ENCODE assay signal across 10 cellular contexts in the genomic region with DNA sequence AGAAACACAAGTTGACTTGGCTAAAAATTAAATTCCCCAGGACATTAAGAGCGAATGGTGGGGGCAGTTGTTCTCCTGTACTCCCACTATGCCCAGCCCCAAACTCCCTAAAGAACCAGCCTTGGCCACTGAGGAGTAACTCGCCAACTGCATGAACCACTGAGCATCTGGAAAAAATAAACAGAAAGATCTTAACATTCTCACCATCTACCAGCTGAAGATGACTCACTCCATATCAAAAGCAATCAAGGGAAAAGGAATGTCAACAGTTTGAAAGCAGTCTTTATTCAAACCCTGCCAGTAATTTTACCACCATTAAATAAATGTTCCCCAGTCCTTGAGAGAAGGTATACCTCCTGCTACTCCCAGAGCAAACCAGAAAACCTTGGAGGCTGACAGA. TPM values are rescaled to one million over a fixed set of nuclear protein-coding genes. Genes with fewer than 3 reads are reported as not detected.
DNase-seq lines count a peak whose midpoint lies in the region; ATAC-seq and TF ChIP-seq lines count a peak whose summit lies in the region.
"Had no signal": no experiment of that assay in that cellular context is flagged by ENCODE, and none has a peak within 500 bp of the region (broad histone marks: within the 10 kb centered on the region; RNA-seq: fewer than 3 reads in every experiment).

No MANE protein-coding gene starts in this region.

- H3K36me3 ChIP-seq in HEK293 (ENCODE audit: control insufficient read depth in 2 of 2, insufficient read depth in 1 of 2, low read length in 2 of 2) (no peaks in the 10 kb centered on the region), SK-N-MC (ENCODE audit: insufficient read depth, low read length) (no peaks in the 10 kb centered on the region), thyroid gland (no peaks in the 10 kb centered on the region)

- ATAC-seq in HG02610 (IDR thresholded peaks at IDR 0.05; ENCODE audit: unreplicated experiment), result no peak
- no peak for ATAC-seq in GM21619 (IDR thresholded peaks at IDR 0.05; ENCODE audit: unreplicated experiment)
- ATAC-seq: left lobe of liver, Right ventricle myocardium inferior had no signal

- POLR2A ChIA-PET in HEK293 (lab: Yijun Ruan, JAX), result no interaction called here

- peaks cover 18% of the 10 kb centered on the region for H3K4me1 ChIP-seq in HEK293 (ENCODE audit: control insufficient read depth, insufficient read depth, low read length)
- H3K4me1 ChIP-seq in thyroid gland, result peaks cover 43 to 63% of the 10 kb centered on the region in 2 donors

- H3K4me3 ChIP-seq in HEK293 (ENCODE audit: low read depth, low read length), result no peak overlapping the region
- H3K4me3 ChIP-seq in SK-N-MC, result peak overlapping the region; percentile 60
- H3K4me3 ChIP-seq in fibroblast of villous mesenchyme (ENCODE audit: low read depth, low read length), result no peak overlapping the region
- no peak overlapping the region for H3K4me3 ChIP-seq in thyroid gland (replicated peaks in 1 of 3)

- no peak for TF ChIP-seq CTCF in HEK293 (tag by site-specific recombination; IDR thresholded peaks at IDR 0.05)
- TF ChIP-seq CTCF in fibroblast of villous mesenchyme (IDR thresholded peaks at IDR 0.05; ENCODE audit: insufficient read depth, low read depth, low read length), result no peak
- no peak for TF ChIP-seq CTCF in thyroid gland (IDR thresholded peaks at IDR 0.05)

- H3K27ac ChIP-seq in HEK293 (ENCODE audit: extremely low read depth, low read depth, low read length), result no peak overlapping the region; the same call in 1 of the 2 replicates
- peak overlapping the region; percentile 92 for H3K27ac ChIP-seq in SK-N-MC
- H3K27ac ChIP-seq in thyroid gland, result peak overlapping the region; percentile 77 to 97 (median 90)
- H3K27ac ChIP-seq: KMS-11 had no signal

- no peaks in the 10 kb centered on the region for H3K27me3 ChIP-seq in thyroid gland

- DNase-seq in SK-N-MC (ENCODE audit: low read depth, low spot score), result peak; percentile 56
- peak; percentile 78 for DNase-seq in fibroblast of villous mesenchyme (ENCODE audit: low read depth)
- peak; percentile 64 to 68 for DNase-seq in thyroid gland
- DNase-seq in GDM1 (lab: John Stamatoyannopoulos, UW), result no peak

- intact Hi-C loops in thyroid gland (cut with DNase I), result no loop called here

- peak overlapping the region; percentile 14 for H3K9ac ChIP-seq in SK-N-MC (ENCODE audit: insufficient read length)
- H3K9ac ChIP-seq: KMS-11 had no signal

- H3K9me3 ChIP-seq in HEK293 (ENCODE audit: control insufficient read depth, insufficient read depth, low read depth, low read length), result no peaks in the 10 kb centered on the region
- H3K9me3 ChIP-seq in SK-N-MC (ENCODE audit: low read depth, low read length), result no peaks in the 10 kb centered on the region
- H3K9me3 ChIP-seq in thyroid gland, result no peaks in the 10 kb centered on the region

- CTCF ChIA-PET in HEK293 (lab: Yijun Ruan, JAX), result interaction anchor here (1.6 kb wide), 1 partner anchor 26 kb away, joined by 4 read pairs; no protein-coding TSS in a partner anchor

- peak in 1 of 2 donors; percentile 17 for TF ChIP-seq POLR2A in thyroid gland (IDR thresholded peaks at IDR 0.05)

- WGBS in thyroid gland, 2 donors, result 21 to 24% methylated on average over 2 of the region's 2 CpGs

TF ChIP-seq in HEK293, 187 proteins besides CTCF, POLR2A, EP300 and RAD21 (continues in another document):
- TF ChIP-seq ZNF830 (tag by site-specific recombination; IDR thresholded peaks at IDR 0.05; ENCODE audit: low read depth) (no peak), ZNF501 (tag by site-specific recombination; IDR thresholded peaks at IDR 0.05) (no peak), ZNF629 (tag by site-specific recombination; IDR thresholded peaks at IDR 0.05) (0 out of 2 replicates have a peak, but pooled peaks have one; percentile 23), ZFP3 (tag by site-specific recombination; IDR thresholded peaks at IDR 0.05; ENCODE audit: low read depth) (no peak), ZNF530 (tag by site-specific recombination; IDR thresholded peaks at IDR 0.05; ENCODE audit: low read depth) (no peak), ZNF768 (tag by site-specific recombination; IDR thresholded peaks at IDR 0.05) (no peak), OSR2 (tag by site-specific recombination; IDR thresholded peaks at IDR 0.05) (0 out of 2 replicates have a peak, but pooled peaks have one; percentile 43), ZNF843 (tag by site-specific recombination; IDR thresholded peaks at IDR 0.05) (0 out of 2 replicates have a peak, but pooled peaks have one; percentile 15), ZNF558 (tag by site-specific recombination; IDR thresholded peaks at IDR 0.05) (no peak), ZNF311 (tag by site-specific recombination; IDR thresholded peaks at IDR 0.05; ENCODE audit: borderline replicate concordance) (no peak), ZNF626 (tag by site-specific recombination; IDR thresholded peaks at IDR 0.05) (no peak), ZNF76 (tag by site-specific recombination; IDR thresholded peaks at IDR 0.05; ENCODE audit: borderline replicate concordance, low read depth) (no peak), ZNF394 (tag by site-specific recombination; IDR thresholded peaks at IDR 0.05; ENCODE audit: borderline replicate concordance) (no peak; the same call in 1 of the 2 replicates), ZNF544 (tag by site-specific recombination; IDR thresholded peaks at IDR 0.05) (no peak), ZNF239 (tag by site-specific recombination; IDR thresholded peaks at IDR 0.05) (no peak), PRDM1 (tag by site-specific recombination; IDR thresholded peaks at IDR 0.05) (peak; percentile 40; the same call in 1 of the 2 replicates), SP7 (tag by site-specific recombination; IDR thresholded peaks at IDR 0.05) (no peak), ZNF48 (tag by site-specific recombination; IDR thresholded peaks at IDR 0.05) (no peak), ZXDB (tag by site-specific recombination; IDR thresholded peaks at IDR 0.05) (no peak), ZNF10 (tag by site-specific recombination; IDR thresholded peaks at IDR 0.05) (no peak), ZNF366 (tag by site-specific recombination; conservative IDR thresholded peaks at IDR 0.05) (no peak)
- TF ChIP-seq, protein P1, sequence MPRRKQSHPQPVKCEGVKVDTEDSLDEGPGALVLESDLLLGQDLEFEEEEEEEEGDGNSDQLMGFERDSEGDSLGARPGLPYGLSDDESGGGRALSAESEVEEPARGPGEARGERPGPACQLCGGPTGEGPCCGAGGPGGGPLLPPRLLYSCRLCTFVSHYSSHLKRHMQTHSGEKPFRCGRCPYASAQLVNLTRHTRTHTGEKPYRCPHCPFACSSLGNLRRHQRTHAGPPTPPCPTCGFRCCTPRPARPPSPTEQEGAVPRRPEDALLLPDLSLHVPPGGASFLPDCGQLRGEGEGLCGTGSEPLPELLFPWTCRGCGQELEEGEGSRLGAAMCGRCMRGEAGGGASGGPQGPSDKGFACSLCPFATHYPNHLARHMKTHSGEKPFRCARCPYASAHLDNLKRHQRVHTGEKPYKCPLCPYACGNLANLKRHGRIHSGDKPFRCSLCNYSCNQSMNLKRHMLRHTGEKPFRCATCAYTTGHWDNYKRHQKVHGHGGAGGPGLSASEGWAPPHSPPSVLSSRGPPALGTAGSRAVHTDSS (tag by site-specific recombination; IDR thresholded peaks at IDR 0.05), result no peak
- TF ChIP-seq, protein P2, sequence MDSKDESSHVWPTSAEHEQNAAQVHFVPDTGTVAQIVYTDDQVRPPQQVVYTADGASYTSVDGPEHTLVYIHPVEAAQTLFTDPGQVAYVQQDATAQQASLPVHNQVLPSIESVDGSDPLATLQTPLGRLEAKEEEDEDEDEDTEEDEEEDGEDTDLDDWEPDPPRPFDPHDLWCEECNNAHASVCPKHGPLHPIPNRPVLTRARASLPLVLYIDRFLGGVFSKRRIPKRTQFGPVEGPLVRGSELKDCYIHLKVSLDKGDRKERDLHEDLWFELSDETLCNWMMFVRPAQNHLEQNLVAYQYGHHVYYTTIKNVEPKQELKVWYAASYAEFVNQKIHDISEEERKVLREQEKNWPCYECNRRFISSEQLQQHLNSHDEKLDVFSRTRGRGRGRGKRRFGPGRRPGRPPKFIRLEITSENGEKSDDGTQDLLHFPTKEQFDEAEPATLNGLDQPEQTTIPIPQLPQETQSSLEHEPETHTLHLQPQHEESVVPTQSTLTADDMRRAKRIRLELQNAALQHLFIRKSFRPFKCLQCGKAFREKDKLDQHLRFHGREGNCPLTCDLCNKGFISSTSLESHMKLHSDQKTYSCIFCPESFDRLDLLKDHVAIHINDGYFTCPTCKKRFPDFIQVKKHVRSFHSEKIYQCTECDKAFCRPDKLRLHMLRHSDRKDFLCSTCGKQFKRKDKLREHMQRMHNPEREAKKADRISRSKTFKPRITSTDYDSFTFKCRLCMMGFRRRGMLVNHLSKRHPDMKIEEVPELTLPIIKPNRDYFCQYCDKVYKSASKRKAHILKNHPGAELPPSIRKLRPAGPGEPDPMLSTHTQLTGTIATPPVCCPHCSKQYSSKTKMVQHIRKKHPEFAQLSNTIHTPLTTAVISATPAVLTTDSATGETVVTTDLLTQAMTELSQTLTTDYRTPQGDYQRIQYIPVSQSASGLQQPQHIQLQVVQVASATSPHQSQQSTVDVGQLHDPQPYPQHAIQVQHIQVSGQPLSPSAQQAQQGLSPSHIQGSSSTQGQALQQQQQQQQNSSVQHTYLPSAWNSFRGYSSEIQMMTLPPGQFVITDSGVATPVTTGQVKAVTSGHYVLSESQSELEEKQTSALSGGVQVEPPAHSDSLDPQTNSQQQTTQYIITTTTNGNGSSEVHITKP (tag by site-specific recombination; IDR thresholded peaks at IDR 0.05), result peak; percentile 35; the same call in 1 of the 2 replicates
- TF ChIP-seq, protein P3, sequence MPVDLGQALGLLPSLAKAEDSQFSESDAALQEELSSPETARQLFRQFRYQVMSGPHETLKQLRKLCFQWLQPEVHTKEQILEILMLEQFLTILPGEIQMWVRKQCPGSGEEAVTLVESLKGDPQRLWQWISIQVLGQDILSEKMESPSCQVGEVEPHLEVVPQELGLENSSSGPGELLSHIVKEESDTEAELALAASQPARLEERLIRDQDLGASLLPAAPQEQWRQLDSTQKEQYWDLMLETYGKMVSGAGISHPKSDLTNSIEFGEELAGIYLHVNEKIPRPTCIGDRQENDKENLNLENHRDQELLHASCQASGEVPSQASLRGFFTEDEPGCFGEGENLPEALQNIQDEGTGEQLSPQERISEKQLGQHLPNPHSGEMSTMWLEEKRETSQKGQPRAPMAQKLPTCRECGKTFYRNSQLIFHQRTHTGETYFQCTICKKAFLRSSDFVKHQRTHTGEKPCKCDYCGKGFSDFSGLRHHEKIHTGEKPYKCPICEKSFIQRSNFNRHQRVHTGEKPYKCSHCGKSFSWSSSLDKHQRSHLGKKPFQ (tag by site-specific recombination; IDR thresholded peaks at IDR 0.05), result no peak

RNA-seq across cellular contexts. Expression of a gene that starts 45.4 kb away (rescaled TPM):
- total RNA-seq in fibroblast of villous mesenchyme, result 1.3 and 3.2 TPM in 2 replicates
- 10 to 100 TPM; 13.8 to 19.4 (median 17.6) TPM for total RNA-seq in thyroid gland
